Comparison of ENCODE assay signal across 15 cellular contexts in genomic region chr2:96501471-96501874, GRCh38. TPM values are rescaled to one million over a fixed set of nuclear protein-coding genes. Genes with fewer than 3 reads are reported as not detected.
DNase-seq lines count a peak whose midpoint lies in the region; ATAC-seq and TF ChIP-seq lines count a peak whose summit lies in the region.
"Had no signal": no experiment of that assay in that cellular context is flagged by ENCODE, and none has a peak within 500 bp of the region (broad histone marks: within the 10 kb centered on the region; RNA-seq: fewer than 3 reads in every experiment).

No MANE protein-coding gene starts in this region.

- H3K4ac ChIP-seq in neuronal stem cell (ENCODE audit: low read length) = no peak overlapping the region

- H3K36me3 ChIP-seq in neuronal stem cell (replicated peaks in 1 of 2; ENCODE audit: control insufficient read depth in 2 of 2, insufficient read depth in 2 of 2, low read length in 2 of 2) (no peaks in the 10 kb centered on the region), SK-N-SH (replicated peaks in 1 of 2; ENCODE audit: control insufficient read depth in 1 of 2, insufficient read depth in 2 of 2, low read length in 1 of 2) (no peaks in the 10 kb centered on the region)
- H3K36me3 ChIP-seq: heart left ventricle had no signal

- WGBS in neuronal stem cell (ENCODE audit: extremely low coverage in 2 of 2, insufficient read length in 2 of 2, insufficient replicate concordance in 1 of 2), 2 donors = no CpG with 5 or more reads among the region's 2 CpGs
- no CpG with 5 or more reads among the region's 2 CpGs for WGBS in SK-N-SH (ENCODE audit: low lambda C conversion rate)

- no peaks in the 10 kb centered on the region for H3K36me3 Mint-ChIP-seq in activated CD8-positive, alpha-beta memory T cell treated with anti-CD3 and anti-CD28 coated beads, Interleukin-2, amount 10 ng/mL, durations not matched to agents 7 days and 5 days
- no peaks in the 10 kb centered on the region for H3K36me3 Mint-ChIP-seq in activated CD8-positive, alpha-beta T cell treated with anti-CD3 and anti-CD28 coated beads for 36 hours (ENCODE audit: low read depth)

- H4K8ac ChIP-seq in neuronal stem cell (ENCODE audit: low read depth, low read length) = peak overlapping the region; percentile 77

- intact Hi-C loops in activated CD8-positive, alpha-beta T cell treated with anti-CD3 and anti-CD28 coated beads for 36 hours (cut with micrococcal nuclease) = no loop called here

- H3K27ac Mint-ChIP-seq in activated CD8-positive, alpha-beta memory T cell treated with anti-CD3 and anti-CD28 coated beads, Interleukin-2, amount 10 ng/mL, durations not matched to agents 7 days and 5 days = peak overlapping the region; percentile 69
- peak overlapping the region; percentile 6 for H3K27ac Mint-ChIP-seq in activated CD8-positive, alpha-beta T cell treated with anti-CD3 and anti-CD28 coated beads for 36 hours

- no peak overlapping the region for H3K4me3 Mint-ChIP-seq in activated CD8-positive, alpha-beta memory T cell treated with anti-CD3 and anti-CD28 coated beads, Interleukin-2, amount 10 ng/mL, durations not matched to agents 7 days and 5 days
- no peak overlapping the region for H3K4me3 Mint-ChIP-seq in activated CD8-positive, alpha-beta T cell treated with anti-CD3 and anti-CD28 coated beads for 36 hours

- POLR2A ChIA-PET in activated CD8-positive, alpha-beta T cell treated with anti-CD3 and anti-CD28 coated beads for 36 hours (lab: Charles Lee) = no interaction called here
- POLR2A ChIA-PET in SK-N-SH (lab: Yijun Ruan, JAX) = no interaction called here

- no peaks in the 10 kb centered on the region for H3F3A ChIP-seq in SK-N-SH (replicated peaks; ENCODE audit: insufficient read depth)

- no peak overlapping the region for H4K91ac ChIP-seq in neuronal stem cell (ENCODE audit: low read depth, low read length, poor library complexity)

- H2AK5ac ChIP-seq in neuronal stem cell (ENCODE audit: low read depth, low read length) = no peak overlapping the region

- CTCF ChIA-PET in activated CD8-positive, alpha-beta memory T cell treated with anti-CD3 and anti-CD28 coated beads, Interleukin-2, amount 10 ng/mL, durations not matched to agents 7 days and 5 days (lab: Charles Lee) = interaction anchor here (0.7 kb wide), 1 partner anchor 53 kb away, joined by 4 read pairs; no protein-coding TSS in a partner anchor
- CTCF ChIA-PET in activated CD8-positive, alpha-beta T cell treated with anti-CD3 and anti-CD28 coated beads for 36 hours (lab: Charles Lee) = no interaction called here
- CTCF ChIA-PET in SK-N-SH (lab: Yijun Ruan, JAX) = interaction anchor here (1.1 kb wide), 1 partner anchor 18 kb away, joined by 3 read pairs; no protein-coding TSS in a partner anchor

- peak; percentile 65 for ATAC-seq in activated CD8-positive, alpha-beta memory T cell treated with anti-CD3 and anti-CD28 coated beads, Interleukin-2, amount 10 ng/mL, durations not matched to agents 7 days and 5 days
- peak; percentile 58 for ATAC-seq in GM21825 (IDR thresholded peaks at IDR 0.05; ENCODE audit: unreplicated experiment)
- peak; percentile 86 for ATAC-seq in activated CD8-positive, alpha-beta T cell treated with anti-CD3 and anti-CD28 coated beads for 36 hours

- no peak overlapping the region for H2BK5ac ChIP-seq in neuronal stem cell (ENCODE audit: low read length)

- peak overlapping the region; percentile 58 for H3K18ac ChIP-seq in neuronal stem cell (ENCODE audit: low read length)

- DNase-seq in activated CD8-positive, alpha-beta memory T cell treated with anti-CD3 and anti-CD28 coated beads, Interleukin-2, amount 10 ng/mL, durations not matched to agents 7 days and 5 days = peak; percentile 59
- DNase-seq in activated CD8-positive, alpha-beta memory T cell treated with anti-CD3 and anti-CD28 coated beads, Interleukin-2, amount 50 U/mL, for 4 hours = no peak
- peak; percentile 40 for DNase-seq in activated CD8-positive, alpha-beta T cell treated with anti-CD3 and anti-CD28 coated beads for 36 hours
- DNase-seq in neuronal stem cell (ENCODE audit: low spot score) (no peak), SK-N-SH (no peak), hippocampal formation (lab: John Stamatoyannopoulos, UW) (no peak), NCI-H774 (lab: John Stamatoyannopoulos, UW) (no peak)
- DNase-seq: ACHN; heart left ventricle; NCI-H2029; SIG-M5; stimulated activated naive CD4-positive, alpha-beta T cell treated with Interleukin-2 at 50 U/mL for 16 hours had no signal

- no peak for TF ChIP-seq RAD21 in SK-N-SH (IDR thresholded peaks at IDR 0.05; ENCODE audit: low read length)

- H3K4me3 ChIP-seq in neuronal stem cell (ENCODE audit: low read length in 2 of 2) = no peak overlapping the region
- H3K4me3 ChIP-seq in SK-N-SH (ENCODE audit: low read depth in 2 of 2, low read length in 1 of 2) = no peak overlapping the region
- H3K4me3 ChIP-seq: heart left ventricle had no signal

- H3K27ac ChIP-seq in neuronal stem cell (replicated peaks; ENCODE audit: low read length) (no peak overlapping the region), SK-N-SH (ENCODE audit: low read depth in 2 of 2, low read length in 1 of 2) (no peak overlapping the region)
- H3K27ac ChIP-seq: heart left ventricle, HL-60 had no signal

- no peaks in the 10 kb centered on the region for H3K9me3 ChIP-seq in neuronal stem cell (replicated peaks in 1 of 2; ENCODE audit: control insufficient read depth in 2 of 2, insufficient read depth in 1 of 2, low read depth in 1 of 2, low read length in 2 of 2)
- no peaks in the 10 kb centered on the region for H3K9me3 ChIP-seq in SK-N-SH
- H3K9me3 ChIP-seq: heart left ventricle had no signal

- H3K27me3 ChIP-seq in neuronal stem cell (ENCODE audit: control insufficient read depth in 3 of 3, insufficient read depth in 3 of 3, low read depth in 1 of 3, low read length in 3 of 3) (peaks cover 0 to 11% (median 0%) of the 10 kb centered on the region in 3 experiments), SK-N-SH (ENCODE audit: insufficient read depth) (peaks cover 43% of the 10 kb centered on the region)

- H3K9ac ChIP-seq in neuronal stem cell (ENCODE audit: low read depth, low read length, poor library complexity) (no peak overlapping the region), SK-N-SH (no peak overlapping the region)

- no peaks in the 10 kb centered on the region for H3K9me2 ChIP-seq in SK-N-SH

- peaks cover 3% of the 10 kb centered on the region for H3K79me1 ChIP-seq in neuronal stem cell (ENCODE audit: low read depth, low read length)

- no peak overlapping the region for H2BK15ac ChIP-seq in neuronal stem cell (ENCODE audit: low read length)

- H3K23ac ChIP-seq in neuronal stem cell (ENCODE audit: low read depth, low read length, poor library complexity) = no peak overlapping the region

- H3K4me1 ChIP-seq in neuronal stem cell (ENCODE audit: control insufficient read depth in 2 of 2, insufficient read depth in 1 of 2, low read depth in 1 of 2, low read length in 2 of 2) (peaks cover 0 to 6% of the 10 kb centered on the region in 2 donors), SK-N-SH (ENCODE audit: control insufficient read depth in 1 of 2, insufficient read depth in 2 of 2, low read depth in 1 of 2, low read length in 1 of 2) (peaks cover 0 to 4% of the 10 kb centered on the region in 2 experiments; a peak in 1 of 4 replicates)

- H3K4me1 Mint-ChIP-seq in activated CD8-positive, alpha-beta memory T cell treated with anti-CD3 and anti-CD28 coated beads, Interleukin-2, amount 10 ng/mL, durations not matched to agents 7 days and 5 days = peaks cover 45% of the 10 kb centered on the region
- H3K4me1 Mint-ChIP-seq in activated CD8-positive, alpha-beta T cell treated with anti-CD3 and anti-CD28 coated beads for 36 hours (ENCODE audit: low read depth) = peaks cover 13% of the 10 kb centered on the region

- no peaks in the 10 kb centered on the region for H3K9me3 Mint-ChIP-seq in activated CD8-positive, alpha-beta memory T cell treated with anti-CD3 and anti-CD28 coated beads, Interleukin-2, amount 10 ng/mL, durations not matched to agents 7 days and 5 days (ENCODE audit: low read depth)
- H3K9me3 Mint-ChIP-seq in activated CD8-positive, alpha-beta T cell treated with anti-CD3 and anti-CD28 coated beads for 36 hours = no peaks in the 10 kb centered on the region

- no peak overlapping the region for H2BK12ac ChIP-seq in neuronal stem cell (ENCODE audit: low read length)

- H4K20me1 ChIP-seq in SK-N-SH (ENCODE audit: insufficient read depth) = no peaks in the 10 kb centered on the region

- no peaks in the 10 kb centered on the region for H3K27me3 Mint-ChIP-seq in activated CD8-positive, alpha-beta memory T cell treated with anti-CD3 and anti-CD28 coated beads, Interleukin-2, amount 10 ng/mL, durations not matched to agents 7 days and 5 days
- H3K27me3 Mint-ChIP-seq in activated CD8-positive, alpha-beta T cell treated with anti-CD3 and anti-CD28 coated beads for 36 hours = peaks cover 3% of the 10 kb centered on the region

- TF ChIP-seq CTCF in activated CD8-positive, alpha-beta T cell treated with anti-CD3 and anti-CD28 coated beads for 36 hours (IDR thresholded peaks at IDR 0.05) = no peak
- TF ChIP-seq CTCF in SK-N-SH (IDR thresholded peaks at IDR 0.05) = no peak

- TF ChIP-seq EP300 in SK-N-SH (IDR thresholded peaks at IDR 0.05; ENCODE audit: borderline replicate concordance in 1 of 2, low read depth in 1 of 2, low read length in 1 of 2) = no peak

- H3K79me2 ChIP-seq in SK-N-SH (ENCODE audit: insufficient read depth) = no peaks in the 10 kb centered on the region

- H2BK120ac ChIP-seq in neuronal stem cell (ENCODE audit: low read depth, low read length) = no peak overlapping the region

- H3K4me2 ChIP-seq in neuronal stem cell (ENCODE audit: insufficient read depth, low read length, poor library complexity, severe bottlenecking) (no peak overlapping the region), SK-N-SH (no peak overlapping the region)

- H2AFZ ChIP-seq in neuronal stem cell (ENCODE audit: low read length) (peak overlapping the region; percentile 24), SK-N-SH (ENCODE audit: low read depth) (no peak overlapping the region)

- peak overlapping the region; percentile 21 for H3K14ac ChIP-seq in neuronal stem cell (ENCODE audit: low read length)

RNA-seq across cellular contexts. Expression of gene NEURL3, which starts 3.7 kb away (rescaled TPM):
- under 1 TPM; 0.38 to 0.52 TPM for total RNA-seq in activated CD8-positive, alpha-beta memory T cell treated with anti-CD3 and anti-CD28 coated beads, Interleukin-2, amount 10 ng/mL, durations not matched to agents 7 days and 5 days
- total RNA-seq in activated CD8-positive, alpha-beta T cell treated with anti-CD3 and anti-CD28 coated beads for 36 hours = under 1 TPM in 1 of 2 experiments, not detected in 1; 0.25 TPM
- polyA plus RNA-seq in neuronal stem cell (2013, experiment 1 of 2) = 0.06 TPM
- polyA plus RNA-seq in neuronal stem cell (2013, experiment 2 of 2) = not detected
- 0.05 and 0.08 TPM in 2 replicates for polyA plus RNA-seq in SK-N-SH (2012; rRNA removed)
- polyA plus RNA-seq in SK-N-SH (2012; cell fraction: cytosol; rRNA removed) = 0.01 TPM in 1 of 2 replicates, not detected in the other
- 0.04 TPM in 1 of 2 replicates, not detected in the other for polyA plus RNA-seq in SK-N-SH (2012; cell fraction: nucleus; rRNA removed)
- total RNA-seq: myocyte had no signal

RNA-seq across cellular contexts. Expression of gene ARID5A, which starts 35.1 kb away (rescaled TPM):
- 10 to 100 TPM; 57.9 to 70.5 TPM for total RNA-seq in activated CD8-positive, alpha-beta memory T cell treated with anti-CD3 and anti-CD28 coated beads, Interleukin-2, amount 10 ng/mL, durations not matched to agents 7 days and 5 days
- 10 to 100 TPM; 61.5 to 64.3 TPM for total RNA-seq in activated CD8-positive, alpha-beta T cell treated with anti-CD3 and anti-CD28 coated beads for 36 hours
- 1.7 TPM for polyA plus RNA-seq in neuronal stem cell (2013, experiment 1 of 2)
- 1.5 TPM for polyA plus RNA-seq in neuronal stem cell (2013, experiment 2 of 2)
- 3.3 TPM in 2 replicates for polyA plus RNA-seq in SK-N-SH (2012; rRNA removed)
- 2.0 and 2.3 TPM in 2 replicates for polyA plus RNA-seq in SK-N-SH (2012; cell fraction: cytosol; rRNA removed)
- 8.1 and 8.2 TPM in 2 replicates for polyA plus RNA-seq in SK-N-SH (2012; cell fraction: nucleus; rRNA removed)

Comparison
In these comparisons a context has a peak if more than half of its experiments do, and no peak if none do; other contexts are left out.
1. DNase-seq: peak in activated CD8-positive, alpha-beta memory T cell treated with anti-CD3 and anti-CD28 coated beads, Interleukin-2, amount 10 ng/mL, durations not matched to agents 7 days and 5 days (single experiment) and activated CD8-positive, alpha-beta T cell treated with anti-CD3 and anti-CD28 coated beads for 36 hours (single experiment); none in activated CD8-positive, alpha-beta memory T cell treated with anti-CD3 and anti-CD28 coated beads, Interleukin-2, amount 50 U/mL, for 4 hours (single experiment), neuronal stem cell (single experiment), SK-N-SH (single experiment), hippocampal formation (0 of 2) and NCI-H774 (single experiment).
2. Peak in every context shown above with its lines, with median percentiles within 50 percentile points of each other: ATAC-seq.